In genomic region chr11:57278721-57279095, GRCh38 we compare ENCODE assay signal across 20 cellular contexts. TPM values are rescaled to one million over a fixed set of nuclear protein-coding genes. Genes with fewer than 3 reads are reported as not detected.
DNase-seq lines count a peak whose midpoint lies in the region; TF ChIP-seq lines count a peak whose summit lies in the region.
"Had no signal": no experiment of that assay in that cellular context is flagged by ENCODE, and none has a peak within 500 bp of the region (broad histone marks: within the 10 kb centered on the region; RNA-seq: fewer than 3 reads in every experiment).

No MANE protein-coding gene starts in this region.

- no peak for TF ChIP-seq CTCF in AG04450 (IDR thresholded peaks at IDR 0.05; ENCODE audit: low read depth, low read length)
- TF ChIP-seq CTCF in osteocyte (IDR thresholded peaks at IDR 0.05): no peak
- TF ChIP-seq CTCF in GM20000 (IDR thresholded peaks at IDR 0.05; ENCODE audit: extremely low read depth, missing control alignments): no peak
- TF ChIP-seq CTCF in glutamatergic neuron (IDR thresholded peaks at IDR 0.05; ENCODE audit: partially characterized antibody, unreplicated experiment): no peak

- H3K27ac Mint-ChIP-seq in osteocyte (ENCODE audit: unreplicated experiment) (peak overlapping the region; percentile 99), glutamatergic neuron (ENCODE audit: unreplicated experiment) (no peak overlapping the region)
- H3K27ac Mint-ChIP-seq: activated naive CD4-positive, alpha-beta T cell treated with anti-CD3 and anti-CD28 coated beads for 36 hours; natural killer cell treated with Interleukin-12 subunit alpha and Interleukin-12 subunit beta and Interleukin-15 and Interleukin-18, amount 100 ng/mL, for 72 hours; stimulated activated naive CD8-positive, alpha-beta T cell treated with anti-CD3 and anti-CD28 coated beads, Interleukin-15, Interleukin-2, amounts not matched to agents 100 ng/mL and 50 ng/mL, for 24 hours had no signal

- POLR2A ChIA-PET in AG04450 (lab: Yijun Ruan, JAX): interaction anchor here (0.7 kb wide), 1 partner anchor 33 kb away, joined by 5 read pairs; no protein-coding TSS in a partner anchor

- H3K9me3 Mint-ChIP-seq in osteocyte (ENCODE audit: unreplicated experiment) (no peaks in the 10 kb centered on the region), glutamatergic neuron (ENCODE audit: unreplicated experiment) (peaks cover 1% of the 10 kb centered on the region)
- H3K9me3 Mint-ChIP-seq: natural killer cell treated with Interleukin-12 subunit alpha and Interleukin-12 subunit beta and Interleukin-15 and Interleukin-18, amount 100 ng/mL, for 72 hours had no signal

- CTCF ChIA-PET in AG04450 (lab: Charles Lee): interaction anchor here (0.6 to 10.0 kb wide), 8 partner anchors 10 to 438 kb away, joined by 3 to 117 read pairs (median 4); no protein-coding TSS in a partner anchor

- DNase-seq in AG04450 (ENCODE audit: low read depth, low spot score) (no peak), OCI-M1 (lab: John Stamatoyannopoulos, UW) (peak; percentile 16), epithelial cell of prostate (ENCODE audit: low read depth, low spot score) (no peak), osteocyte (ENCODE audit: extremely low spot score, unreplicated experiment) (no peak), GM20000 (ENCODE audit: low spot score) (no peak), AG20443 (ENCODE audit: low spot score) (no peak), glutamatergic neuron (no peak), epidermal melanocyte (ENCODE audit: insufficient read length, low spot score) (no peak)
- DNase-seq: activated naive CD4-positive, alpha-beta T cell treated with anti-CD3 and anti-CD28 coated beads for 36 hours; activated T-cell treated with anti-CD3 and anti-CD28 coated beads for 4 hours; cortex of kidney; NCI-H2081 treated with DMSO at 0.1 percent for 48 hours; Peyer's patch had no signal

- H3K4me3 Mint-ChIP-seq in osteocyte (ENCODE audit: unreplicated experiment): no peak overlapping the region
- no peak overlapping the region for H3K4me3 Mint-ChIP-seq in glutamatergic neuron (ENCODE audit: unreplicated experiment)
- H3K4me3 Mint-ChIP-seq: activated naive CD4-positive, alpha-beta T cell treated with anti-CD3 and anti-CD28 coated beads for 36 hours; natural killer cell treated with Interleukin-12 subunit alpha and Interleukin-12 subunit beta and Interleukin-15 and Interleukin-18, amount 100 ng/mL, for 72 hours; stimulated activated naive CD8-positive, alpha-beta T cell treated with anti-CD3 and anti-CD28 coated beads, Interleukin-15, Interleukin-2, amounts not matched to agents 100 ng/mL and 50 ng/mL, for 24 hours had no signal

- H3K9me3 ChIP-seq in AG04450 (ENCODE audit: control insufficient read depth, insufficient read depth, low read length): no peaks in the 10 kb centered on the region; the same call in 1 of the 2 replicates
- H3K9me3 ChIP-seq: Peyer's patch had no signal

- peak overlapping the region; percentile 95 for H3K27ac ChIP-seq in AG04450 (ENCODE audit: low read depth, low read length)
- H3K27ac ChIP-seq in epithelial cell of prostate: peak overlapping the region; percentile 96
- H3K27ac ChIP-seq: ascending aorta had no signal

- H3K27me3 Mint-ChIP-seq in osteocyte (ENCODE audit: unreplicated experiment) (no peaks in the 10 kb centered on the region), glutamatergic neuron (ENCODE audit: unreplicated experiment) (no peaks in the 10 kb centered on the region)

- peaks cover 2% of the 10 kb centered on the region for H3K36me3 Mint-ChIP-seq in osteocyte (ENCODE audit: unreplicated experiment)
- no peaks in the 10 kb centered on the region for H3K36me3 Mint-ChIP-seq in glutamatergic neuron (ENCODE audit: unreplicated experiment)
- H3K36me3 Mint-ChIP-seq: natural killer cell treated with Interleukin-12 subunit alpha and Interleukin-12 subunit beta and Interleukin-15 and Interleukin-18, amount 100 ng/mL, for 72 hours had no signal

- no peak overlapping the region for H3K4me3 ChIP-seq in AG04450 (ENCODE audit: low read depth, low read length)
- H3K4me3 ChIP-seq: Peyer's patch had no signal

- H3K4me1 Mint-ChIP-seq in osteocyte (ENCODE audit: unreplicated experiment): peaks cover 35% of the 10 kb centered on the region
- peaks cover 19% of the 10 kb centered on the region for H3K4me1 Mint-ChIP-seq in glutamatergic neuron (ENCODE audit: low read depth, unreplicated experiment)

- no peaks in the 10 kb centered on the region for H3K27me3 ChIP-seq in AG04450 (ENCODE audit: control insufficient read depth, insufficient read depth, low read length)
- H3K27me3 ChIP-seq: ascending aorta, Peyer's patch had no signal

RNA-seq across cellular contexts. Expression of gene APLNR, which starts 41.7 kb away (rescaled TPM):
- polyA plus RNA-seq in AG04450 (2011; rRNA removed): not detected in 2 replicates
- not detected in 2 replicates for polyA minus RNA-seq in AG04450 (2011; rRNA and poly(A)+ RNA removed)
- total RNA-seq in osteocyte (not detected in 2 replicates), glutamatergic neuron (ENCODE audit: unreplicated experiment) (0.37 TPM)
- total RNA-seq: activated naive CD4-positive, alpha-beta T cell treated with anti-CD3 and anti-CD28 coated beads for 36 hours; natural killer cell treated with Interleukin-12 subunit alpha and Interleukin-12 subunit beta and Interleukin-15 and Interleukin-18, amount 100 ng/mL, for 72 hours; pulmonary artery endothelial cell had no signal

RNA-seq across cellular contexts. Expression of gene TNKS1BP1, which starts 46.0 kb away (rescaled TPM):
- polyA plus RNA-seq in AG04450 (2011; rRNA removed): 59.4 and 63.8 TPM in 2 replicates
- 76.8 and 78.0 TPM in 2 replicates for polyA minus RNA-seq in AG04450 (2011; rRNA and poly(A)+ RNA removed)
- total RNA-seq in osteocyte (152 and 169 TPM in 2 replicates), glutamatergic neuron (ENCODE audit: unreplicated experiment) (198 TPM)

RNA-seq across cellular contexts. Expression of gene SSRP1, which starts 57.0 kb away (rescaled TPM):
- 111 and 113 TPM in 2 replicates for polyA plus RNA-seq in AG04450 (2011; rRNA removed)
- 115 and 126 TPM in 2 replicates for polyA minus RNA-seq in AG04450 (2011; rRNA and poly(A)+ RNA removed)
- total RNA-seq in osteocyte (97.4 and 99.4 TPM in 2 replicates), glutamatergic neuron (ENCODE audit: unreplicated experiment) (91.4 TPM)

RNA-seq across cellular contexts. Expression of gene P2RX3, which starts 59.4 kb away (rescaled TPM):
- not detected in 2 replicates for polyA plus RNA-seq in AG04450 (2011; rRNA removed)
- polyA minus RNA-seq in AG04450 (2011; rRNA and poly(A)+ RNA removed): not detected in 2 replicates
- total RNA-seq in osteocyte: not detected in 2 replicates
- total RNA-seq in glutamatergic neuron (ENCODE audit: unreplicated experiment): 496 TPM
- total RNA-seq: activated naive CD4-positive, alpha-beta T cell treated with anti-CD3 and anti-CD28 coated beads for 36 hours; ascending aorta; endothelial cell of umbilical vein; frontal cortex; lung microvascular endothelial cell; natural killer cell treated with Interleukin-12 subunit alpha and Interleukin-12 subunit beta and Interleukin-15 and Interleukin-18, amount 100 ng/mL, for 72 hours; pulmonary artery endothelial cell had no signal
- polyA plus RNA-seq: endothelial cell of umbilical vein had no signal
